In genomic region chr10:43202224-43202656, GRCh38 we compare ENCODE assay signal across 1 cellular context.
TF ChIP-seq lines count a peak whose summit lies in the region.

No MANE protein-coding gene starts in this region.

TF ChIP-seq in GM23338, 12 proteins besides CTCF, POLR2A, EP300 and RAD21 (continued from another document):
- TF ChIP-seq ZNF462 (CRISPR knock-in tag; IDR thresholded peaks at IDR 0.05) (no peak), ZNF331 (CRISPR knock-in tag; IDR thresholded peaks at IDR 0.05; ENCODE audit: low read depth) (no peak), EZH2phosphoT487 (IDR thresholded peaks at IDR 0.05; ENCODE audit: unreplicated experiment) (no peak), CREB1 (CRISPR knock-in tag; IDR thresholded peaks at IDR 0.05; ENCODE audit: low read depth) (peak; percentile 39; the same call in 1 of the 2 replicates), EZH2 (IDR thresholded peaks at IDR 0.05; ENCODE audit: low read depth, unreplicated experiment) (no peak), NANOG (IDR thresholded peaks at IDR 0.05; ENCODE audit: borderline replicate concordance) (no peak), JUNB (IDR thresholded peaks at IDR 0.05; ENCODE audit: unreplicated experiment) (no peak), REST (IDR thresholded peaks at IDR 0.05; ENCODE audit: unreplicated experiment) (no peak)
